8 cellular contexts compared by ENCODE assay signal in the genomic region with DNA sequence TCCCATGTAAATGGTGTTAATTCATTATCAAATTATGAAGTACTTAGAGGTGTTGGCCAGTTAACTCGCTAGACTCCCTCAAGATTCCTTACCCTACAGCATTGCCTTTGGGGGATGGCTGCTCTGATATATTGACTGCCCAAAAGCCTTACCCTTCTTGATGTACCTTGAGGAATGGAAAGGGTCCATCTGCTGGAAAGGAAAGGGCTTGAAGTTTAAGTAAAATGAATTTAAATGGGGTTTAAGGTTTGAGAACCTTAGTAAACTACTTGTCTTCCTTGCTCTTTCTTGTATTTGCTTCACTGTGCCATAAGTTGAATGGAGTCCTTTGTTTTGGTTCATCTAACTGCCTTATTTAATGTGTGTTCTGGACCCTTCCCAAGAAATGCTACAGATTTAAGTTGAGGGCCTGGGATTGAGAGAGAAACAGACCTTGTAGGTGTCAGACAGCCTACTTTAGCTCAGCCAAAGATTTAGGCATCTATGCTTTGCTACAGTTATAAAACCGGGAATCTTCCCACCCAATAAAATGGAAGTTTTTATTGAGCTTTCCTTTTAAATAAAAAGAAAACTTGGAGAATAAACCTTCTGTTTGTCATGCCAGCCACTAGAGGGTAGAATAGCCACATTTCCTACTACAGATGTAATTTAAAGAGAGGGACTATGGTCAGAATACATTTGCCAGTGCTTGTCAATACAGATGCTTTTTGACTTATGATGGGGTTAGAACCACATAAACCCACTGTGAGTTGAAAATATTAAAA. TPM values are rescaled to one million over a fixed set of nuclear protein-coding genes. Genes with fewer than 3 reads are reported as not detected.
DNase-seq lines count a peak whose midpoint lies in the region; ATAC-seq and TF ChIP-seq lines count a peak whose summit lies in the region.

No MANE protein-coding gene starts in this region.

- H3K9me3 ChIP-seq in right lobe of liver (no peaks in the 10 kb centered on the region), upper lobe of left lung (no peaks in the 10 kb centered on the region)

- intact Hi-C loops in right lobe of liver (cut with DNase I): no loop called here

- DNase-seq in GM12864 (ENCODE audit: low read depth) (no peak), NCI-H526 treated with DMSO at 0.1 percent for 48 hours (lab: John Stamatoyannopoulos, UW) (peak; percentile 36), cerebellum (ENCODE audit: low spot score) (peak; percentile 47), right lobe of liver (no peak), upper lobe of left lung (no peak)
- no peak for DNase-seq in activated CD4-positive, alpha-beta T cell treated with anti-CD3 and anti-CD28 coated beads for 48 hours

- H3K27me3 ChIP-seq in right lobe of liver: no peaks in the 10 kb centered on the region
- H3K27me3 ChIP-seq in upper lobe of left lung: no peaks in the 10 kb centered on the region

- TF ChIP-seq POLR2A in right lobe of liver (IDR thresholded peaks at IDR 0.05): no peak
- no peak for TF ChIP-seq POLR2A in upper lobe of left lung (IDR thresholded peaks at IDR 0.05)

- H3K4me3 ChIP-seq in GM12864 (ENCODE audit: low read depth, low read length) (no peak overlapping the region), right lobe of liver (no peak overlapping the region), upper lobe of left lung (no peak overlapping the region)

- H3K36me3 ChIP-seq in right lobe of liver (no peaks in the 10 kb centered on the region), upper lobe of left lung (no peaks in the 10 kb centered on the region)

- ATAC-seq in HG02798 (IDR thresholded peaks at IDR 0.05; ENCODE audit: poor library complexity, unreplicated experiment) (peak; percentile 63), right lobe of liver (peak; percentile 71 to 86 (median 82)), upper lobe of left lung (ENCODE audit: low FRiP score in 2 of 2) (peak; percentile 49 to 75), HG02623 (IDR thresholded peaks at IDR 0.05; ENCODE audit: unreplicated experiment) (no peak)

- H3K4me1 ChIP-seq in right lobe of liver: peaks cover 0 to 5% (median 0%) of the 10 kb centered on the region in 4 donors
- H3K4me1 ChIP-seq in upper lobe of left lung: peaks cover 14 to 31% (median 14%) of the 10 kb centered on the region in 4 donors

- 63% methylated on average over 2 of the region's 2 CpGs for WGBS in right lobe of liver (ENCODE audit: insufficient coverage, low coverage, low lambda C conversion rate, missing lambda C conversion rate)
- WGBS in upper lobe of left lung, 2 donors: 31 to 41% methylated on average over 2 of the region's 2 CpGs

- TF ChIP-seq EP300 in upper lobe of left lung (IDR thresholded peaks at IDR 0.05): no peak

- peak; percentile 41 for TF ChIP-seq CTCF in GM12864 (IDR thresholded peaks at IDR 0.05; ENCODE audit: low read depth, low read length, missing control alignments)
- TF ChIP-seq CTCF in right lobe of liver (IDR thresholded peaks at IDR 0.05): peak; percentile 52 to 78 (median 69)
- peak; percentile 34 to 69 (median 56) for TF ChIP-seq CTCF in upper lobe of left lung (IDR thresholded peaks at IDR 0.05)

- H3K27ac ChIP-seq in right lobe of liver (peak overlapping the region in 1 of 3 donors; percentile 30), upper lobe of left lung (peak overlapping the region; percentile 9 to 71 (median 53))

RNA-seq across cellular contexts. Expression of gene CMSS1, which starts 25.3 kb away (rescaled TPM):
- total RNA-seq in cerebellum (13.6 TPM), right lobe of liver (10 to 100 TPM; 10.1 to 14.6 (median 11.6) TPM), upper lobe of left lung (10 to 100 TPM in 3 of 6 donors, 1 to 10 TPM in 3; 4.0 to 21.1 (median 12.0) TPM)

Comparison
In these comparisons a context has a peak if more than half of its experiments do, and no peak if none do; other contexts are left out.
1. DNase-seq: peak in NCI-H526 treated with DMSO at 0.1 percent for 48 hours (single experiment) and cerebellum (single experiment); none in GM12864 (single experiment), right lobe of liver (0 of 3), upper lobe of left lung (0 of 2) and activated CD4-positive, alpha-beta T cell treated with anti-CD3 and anti-CD28 coated beads for 48 hours (single experiment).
2. Peak in every context shown above with its lines, with median percentiles within 50 percentile points of each other: CTCF ChIP-seq.